Comparison of ENCODE assay signal across 1 cellular context in genomic region chr16:70746708-70747424, GRCh38.
TF ChIP-seq lines count a peak whose summit lies in the region.

No MANE protein-coding gene starts in this region.

TF ChIP-seq in GM23338, 12 proteins besides CTCF, POLR2A, EP300 and RAD21 (continued from another document):
- no peak for TF ChIP-seq ZNF462 (CRISPR knock-in tag; IDR thresholded peaks at IDR 0.05)
